In genomic region chr12:94987806-94988205, GRCh38 we compare ENCODE assay signal across 15 cellular contexts. TPM values are rescaled to one million over a fixed set of nuclear protein-coding genes. Genes with fewer than 3 reads are reported as not detected.
DNase-seq lines count a peak whose midpoint lies in the region; ATAC-seq and TF ChIP-seq lines count a peak whose summit lies in the region.
"Had no signal": no experiment of that assay in that cellular context is flagged by ENCODE, and none has a peak within 500 bp of the region (broad histone marks: within the 10 kb centered on the region; RNA-seq: fewer than 3 reads in every experiment).

No MANE protein-coding gene starts in this region.

- no peak for TF ChIP-seq CTCF in CD4-positive, alpha-beta T cell (IDR thresholded peaks at IDR 0.05)

- H3K4me3 Mint-ChIP-seq in CD4-positive, alpha-beta T cell = peak overlapping the region; percentile 56
- no peak overlapping the region for H3K4me3 Mint-ChIP-seq in activated CD4-positive, alpha-beta memory T cell treated with anti-CD3 and anti-CD28 coated beads, Interleukin-2, amount 10 ng/mL, durations not matched to agents 7 days and 5 days
- peak overlapping the region in 3 of 5 donors; percentile 1 to 11 (median 6) for H3K4me3 Mint-ChIP-seq in immature natural killer cell

- CTCF ChIA-PET in CD4-positive, alpha-beta T cell (lab: Charles Lee) = no interaction called here
- CTCF ChIA-PET in activated CD4-positive, alpha-beta memory T cell treated with anti-CD3 and anti-CD28 coated beads, Interleukin-2, amount 10 ng/mL, durations not matched to agents 7 days and 5 days (lab: Charles Lee) = no interaction called here

- H3K4me1 Mint-ChIP-seq in CD4-positive, alpha-beta T cell (ENCODE audit: low read depth) = peaks cover 74% of the 10 kb centered on the region
- H3K4me1 Mint-ChIP-seq in activated CD4-positive, alpha-beta memory T cell treated with anti-CD3 and anti-CD28 coated beads, Interleukin-2, amount 10 ng/mL, durations not matched to agents 7 days and 5 days = peaks cover 48% of the 10 kb centered on the region
- H3K4me1 Mint-ChIP-seq in immature natural killer cell = peaks cover 41 to 61% of the 10 kb centered on the region in 2 donors

- ATAC-seq in CD4-positive, alpha-beta T cell (ENCODE audit: poor library complexity) = peak; percentile 57
- ATAC-seq in GM19452 (IDR thresholded peaks at IDR 0.05; ENCODE audit: unreplicated experiment) (no peak), HG02610 (IDR thresholded peaks at IDR 0.05; ENCODE audit: unreplicated experiment) (no peak)
- ATAC-seq: gastroesophageal sphincter had no signal

- POLR2A ChIA-PET in CD4-positive, alpha-beta T cell (lab: Charles Lee) = interaction anchor here (0.6 to 3.3 kb wide), 2 partner anchors 17 to 486 kb away, joined by 5 to 51 read pairs; partner anchors contain the start of genes METAP2 and NDUFA12
- POLR2A ChIA-PET in activated CD4-positive, alpha-beta memory T cell treated with anti-CD3 and anti-CD28 coated beads, Interleukin-2, amount 10 ng/mL, durations not matched to agents 7 days and 5 days (lab: Charles Lee) = interaction anchor here (1.7 kb wide), 1 partner anchor 16 kb away, joined by 4 read pairs; the partner anchor contains the start of gene NDUFA12

- DNase-seq in CD4-positive, alpha-beta T cell = no peak
- DNase-seq in EH (ENCODE audit: low read depth) (peak; percentile 26), immature natural killer cell (no peak), superior temporal gyrus (ENCODE audit: extremely low spot score) (no peak)
- DNase-seq in activated CD4-positive, alpha-beta memory T cell treated with anti-CD3 and anti-CD28 coated beads, Interleukin-2, amount 10 ng/mL, durations not matched to agents 7 days and 5 days = no peak
- no peak for DNase-seq in activated effector memory CD4-positive, alpha-beta T cell treated with anti-CD3 and anti-CD28 coated beads, Interleukin-2, amount 50 U/mL, for 16 hours
- DNase-seq: DMS153; IMR-90; NCI-H2029 treated with DMSO at 0.1 percent for 48 hours; stimulated activated CD4-positive, alpha-beta T cell treated with anti-CD3 and anti-CD28 coated beads, Interleukin-12 subunit alpha, Interleukin-12 subunit beta, amount 100 ng/mL, for 4 hours; WERI-Rb-1 had no signal

- intact Hi-C loops in CD4-positive, alpha-beta T cell (cut with DNase I, micrococcal nuclease) = loop anchor here (2.0 kb wide), 1 partner anchor 15 kb away; the partner anchor contains the start of gene NDUFA12 (in 2 of the 2)

- peak overlapping the region; percentile 64 for H3K27ac ChIP-seq in CD4-positive, alpha-beta T cell (ENCODE audit: low read depth, low read length)
- H3K27ac ChIP-seq: gastroesophageal sphincter, tibial nerve, WERI-Rb-1 had no signal

- no peaks in the 10 kb centered on the region for H3K27me3 Mint-ChIP-seq in CD4-positive, alpha-beta T cell
- no peaks in the 10 kb centered on the region for H3K27me3 Mint-ChIP-seq in activated CD4-positive, alpha-beta memory T cell treated with anti-CD3 and anti-CD28 coated beads, Interleukin-2, amount 10 ng/mL, durations not matched to agents 7 days and 5 days
- peaks cover 0 to 1% (median 0%) of the 10 kb centered on the region in 3 donors for H3K27me3 Mint-ChIP-seq in immature natural killer cell (ENCODE audit: low read depth in 3 of 3)

- peak overlapping the region; percentile 97 for H3K27ac Mint-ChIP-seq in CD4-positive, alpha-beta T cell
- peak overlapping the region; percentile 54 for H3K27ac Mint-ChIP-seq in activated CD4-positive, alpha-beta memory T cell treated with anti-CD3 and anti-CD28 coated beads, Interleukin-2, amount 10 ng/mL, durations not matched to agents 7 days and 5 days
- peak overlapping the region; percentile 3 to 83 (median 44) for H3K27ac Mint-ChIP-seq in immature natural killer cell

- no peaks in the 10 kb centered on the region for H3K27me3 ChIP-seq in CD4-positive, alpha-beta T cell (ENCODE audit: control insufficient read depth, insufficient read depth, low read length)
- H3K27me3 ChIP-seq: gastroesophageal sphincter, tibial nerve had no signal

- H3K36me3 Mint-ChIP-seq in CD4-positive, alpha-beta T cell (ENCODE audit: low read depth) = peaks cover 52% of the 10 kb centered on the region
- H3K36me3 Mint-ChIP-seq in activated CD4-positive, alpha-beta memory T cell treated with anti-CD3 and anti-CD28 coated beads, Interleukin-2, amount 10 ng/mL, durations not matched to agents 7 days and 5 days (ENCODE audit: low read depth) = peaks cover 57% of the 10 kb centered on the region
- H3K36me3 Mint-ChIP-seq in immature natural killer cell = peaks cover 0 to 35% (median 18%) of the 10 kb centered on the region in 3 donors

- peaks cover 3% of the 10 kb centered on the region for H3K9me3 Mint-ChIP-seq in CD4-positive, alpha-beta T cell
- no peaks in the 10 kb centered on the region for H3K9me3 Mint-ChIP-seq in activated CD4-positive, alpha-beta memory T cell treated with anti-CD3 and anti-CD28 coated beads, Interleukin-2, amount 10 ng/mL, durations not matched to agents 7 days and 5 days
- H3K9me3 Mint-ChIP-seq in immature natural killer cell = no peaks in the 10 kb centered on the region

- H3K9me3 ChIP-seq in CD4-positive, alpha-beta T cell (ENCODE audit: control insufficient read depth, low read length) = no peaks in the 10 kb centered on the region
- H3K9me3 ChIP-seq: gastroesophageal sphincter, tibial nerve had no signal

RNA-seq across cellular contexts. Expression of gene NDUFA12, which starts 15.7 kb away (rescaled TPM):
- total RNA-seq in CD4-positive, alpha-beta T cell = 10 to 100 TPM; 43.3 to 43.7 TPM
- 100 to 1,000 TPM; 155 to 167 TPM for total RNA-seq in activated CD4-positive, alpha-beta memory T cell treated with anti-CD3 and anti-CD28 coated beads, Interleukin-2, amount 10 ng/mL, durations not matched to agents 7 days and 5 days
- 100 to 1,000 TPM; 345 to 618 (median 351) TPM for polyA plus RNA-seq in immature natural killer cell

Comparison
In these comparisons a context has a peak if more than half of its experiments do, and no peak if none do; other contexts are left out.
1. H3K27ac Mint-ChIP-seq: peak in every context shown above with its lines; median percentile 97 in CD4-positive, alpha-beta T cell; 54 in activated CD4-positive, alpha-beta memory T cell treated with anti-CD3 and anti-CD28 coated beads, Interleukin-2, amount 10 ng/mL, durations not matched to agents 7 days and 5 days; 44 in immature natural killer cell.